In the genomic region with DNA sequence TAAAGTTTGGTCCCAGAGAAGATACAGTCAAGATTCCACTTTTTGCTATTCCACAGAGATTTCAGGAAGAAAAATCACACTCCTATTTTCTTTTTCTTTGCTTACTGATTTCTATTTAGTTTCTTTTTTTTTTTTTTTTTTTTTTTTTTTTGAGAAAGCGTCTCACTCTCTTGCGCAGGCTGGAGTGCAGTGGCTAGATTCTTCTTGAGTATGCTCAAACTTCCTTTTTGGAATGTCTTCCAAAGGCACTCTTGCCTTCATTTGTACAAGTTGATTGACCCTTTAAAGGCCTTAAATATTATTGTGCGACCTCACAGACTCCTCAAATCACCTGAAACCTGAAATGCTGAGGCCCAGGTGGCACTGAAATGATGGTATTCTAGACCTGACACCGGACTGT, we compare ENCODE assay signal across 7 cellular contexts. TPM values are rescaled to one million over a fixed set of nuclear protein-coding genes. Genes with fewer than 3 reads are reported as not detected.
"Had no signal": no experiment of that assay in that cellular context is flagged by ENCODE, and none has a peak within 500 bp of the region (broad histone marks: within the 10 kb centered on the region; RNA-seq: fewer than 3 reads in every experiment).

No MANE protein-coding gene starts in this region.

- DNase-seq: H9, HCEC 1CT, KBM-7 had no signal

- H3K9ac ChIP-seq: KMS-11 had no signal

- H3K4me3 ChIP-seq: GM23338 had no signal

- H2AFZ ChIP-seq: GM23338 had no signal

- H3K4me2 ChIP-seq: GM23338, KMS-11 had no signal

- H3K27ac ChIP-seq: KMS-11 had no signal

RNA-seq across cellular contexts. Expression of gene SCN1A, which starts 9.6 kb away (rescaled TPM):
- total RNA-seq: HT-29 had no signal
- polyA plus RNA-seq: IgD-negative memory B cell had no signal
